Comparison of ENCODE assay signal across 8 cellular contexts in genomic region chr16:69762843-69763556, GRCh38. TPM values are rescaled to one million over a fixed set of nuclear protein-coding genes. Genes with fewer than 3 reads are reported as not detected.
DNase-seq lines count a peak whose midpoint lies in the region; TF ChIP-seq lines count a peak whose summit lies in the region.

No MANE protein-coding gene starts in this region.

- H3K4me1 ChIP-seq in effector memory CD4-positive, alpha-beta T cell (ENCODE audit: control insufficient read depth, insufficient read depth, low read length, poor library complexity, severe bottlenecking), result peaks cover 9% of the 10 kb centered on the region
- peaks cover 25% of the 10 kb centered on the region for H3K4me1 ChIP-seq in mononuclear cell (ENCODE audit: insufficient read depth, low read length)

- no peaks in the 10 kb centered on the region for H3K27me3 ChIP-seq in effector memory CD4-positive, alpha-beta T cell (replicated peaks; ENCODE audit: control insufficient read depth, insufficient read depth, low read length, poor library complexity, severe bottlenecking)
- H3K27me3 ChIP-seq in mononuclear cell (ENCODE audit: insufficient read depth, low read length), result no peaks in the 10 kb centered on the region

- no peaks in the 10 kb centered on the region for H3K9me3 ChIP-seq in effector memory CD4-positive, alpha-beta T cell (ENCODE audit: control insufficient read depth, low read length)
- H3K9me3 ChIP-seq in mononuclear cell (ENCODE audit: low read depth, low read length), result no peaks in the 10 kb centered on the region

- TF ChIP-seq CTCF in HFF-Myc (IDR thresholded peaks at IDR 0.05; ENCODE audit: low read depth, low read length, missing control alignments), result no peak

- DNase-seq in Caki2 (ENCODE audit: low read depth) (peak; percentile 24), HFF-Myc (ENCODE audit: extremely low read depth, low read depth) (no peak), RPMI8226 (peak; percentile 46), Ammon's horn (ENCODE audit: low spot score) (no peak), OCI-M2 (lab: John Stamatoyannopoulos, UW; ENCODE audit: unreplicated experiment) (no peak)
- peak in 1 of 3 donors; percentile 6 for DNase-seq in effector memory CD4-positive, alpha-beta T cell
- no peak for DNase-seq in activated effector memory CD4-positive, alpha-beta T cell treated with Interleukin-2 at 50 U/mL for 16 hours

- H3K4me3 ChIP-seq in HFF-Myc (replicated peaks; ENCODE audit: low read depth, low read length) (peak overlapping the region; percentile 81), mononuclear cell (ENCODE audit: low read length) (peak overlapping the region; percentile 89)
- peak overlapping the region; percentile 95 for H3K4me3 ChIP-seq in effector memory CD4-positive, alpha-beta T cell (ENCODE audit: insufficient read depth, low read depth, low read length, poor library complexity, severe bottlenecking)

- H3K36me3 ChIP-seq in effector memory CD4-positive, alpha-beta T cell (ENCODE audit: control insufficient read depth, insufficient read depth, low read length), result no peaks in the 10 kb centered on the region

- in situ Hi-C loops in Caki2 (cut with HindIII; ENCODE audit: low pct_unique_long_range_greater_than_20kb, low sequenced_read_pairs), result no loop called here

- H3K27ac ChIP-seq in effector memory CD4-positive, alpha-beta T cell (ENCODE audit: insufficient read depth, low read length, poor library complexity, severe bottlenecking), result peak overlapping the region; percentile 91

RNA-seq across cellular contexts. Expression of gene WWP2, which starts 0.9 kb away (rescaled TPM):
- total RNA-seq in Caki2 (2014; rRNA removed; shearing (Covaris generic); ENCODE audit: low replicate concordance), result 16.8 and 17.5 TPM in 2 replicates
- total RNA-seq in mononuclear cell, result 42.5 TPM

RNA-seq across cellular contexts. Expression of gene NOB1, which starts 8.3 kb away (rescaled TPM):
- 116 and 142 TPM in 2 replicates for total RNA-seq in Caki2 (2014; rRNA removed; shearing (Covaris generic); ENCODE audit: low replicate concordance)
- 22.4 TPM for total RNA-seq in mononuclear cell

RNA-seq across cellular contexts. Expression of gene NQO1, which starts 36.6 kb away (rescaled TPM):
- 3,594 and 3,651 TPM in 2 replicates for total RNA-seq in Caki2 (2014; rRNA removed; shearing (Covaris generic); ENCODE audit: low replicate concordance)
- 2.6 TPM for total RNA-seq in mononuclear cell

Comparison
In these comparisons a context has a peak if more than half of its experiments do, and no peak if none do; other contexts are left out.
1. DNase-seq: peak in Caki2 (single experiment) and RPMI8226 (single experiment); none in HFF-Myc (single experiment), Ammon's horn (single experiment), activated effector memory CD4-positive, alpha-beta T cell treated with Interleukin-2 at 50 U/mL for 16 hours (single experiment) and OCI-M2 (single experiment).
2. RNA of gene NQO1, which starts 36.6 kb away (total RNA-seq): 3,594 to 3,651 TPM in Caki2; 2.6 TPM in mononuclear cell (single experiment); every median in the first group is over 100 times any median in the second.
3. Peak in every context shown above with its lines, with median percentiles within 50 percentile points of each other: H3K4me3 ChIP-seq.